ENCODE assay signal across 2 cellular contexts in genomic region chr14:70357985-70358384, GRCh38.
TF ChIP-seq lines count a peak whose summit lies in the region.

No MANE protein-coding gene starts in this region.

TF ChIP-seq in SK-N-SH, 30 proteins besides CTCF, POLR2A, EP300 and RAD21 (continued from another document):
- TF ChIP-seq RXRA (IDR thresholded peaks at IDR 0.05; ENCODE audit: borderline replicate concordance, low read depth) (no peak), ELF1 (IDR thresholded peaks at IDR 0.05) (no peak), MEF2A (IDR thresholded peaks at IDR 0.05; ENCODE audit: borderline replicate concordance, low read depth) (no peak), YY1 (IDR thresholded peaks at IDR 0.05; ENCODE audit: low read depth) (no peak), RFX5 (IDR thresholded peaks at IDR 0.05; ENCODE audit: low read length) (no peak), ZBTB33 (IDR thresholded peaks at IDR 0.05; ENCODE audit: borderline replicate concordance, low read depth) (no peak), GATA2 (CRISPR knock-in tag; IDR thresholded peaks at IDR 0.05) (no peak), FOXJ3 (CRISPR knock-in tag; IDR thresholded peaks at IDR 0.05) (no peak), TEAD4 (IDR thresholded peaks at IDR 0.05; ENCODE audit: borderline replicate concordance, insufficient read depth) (no peak), EZH2phosphoT487 (IDR thresholded peaks at IDR 0.05; ENCODE audit: borderline replicate concordance, low read depth) (no peak)

TF ChIP-seq in SK-N-SH treated with all-trans-retinoic acid at 6 μM for 48 hours, 23 proteins besides CTCF, POLR2A, EP300 and RAD21 (continued from another document):
- TF ChIP-seq ZNF565 (CRISPR knock-in tag; conservative IDR thresholded peaks at IDR 0.05; ENCODE audit: low read depth) = no peak
- no peak for TF ChIP-seq PPARA (CRISPR knock-in tag; IDR thresholded peaks at IDR 0.05; ENCODE audit: borderline replicate concordance)
- no peak for TF ChIP-seq ISL1 (CRISPR knock-in tag; IDR thresholded peaks at IDR 0.05)
- no peak for TF ChIP-seq ZNF70 (CRISPR knock-in tag; IDR thresholded peaks at IDR 0.05)
- no peak for TF ChIP-seq ARNTL (CRISPR knock-in tag; IDR thresholded peaks at IDR 0.05; ENCODE audit: borderline replicate concordance, low read depth)
- TF ChIP-seq ZNF8 (CRISPR knock-in tag; IDR thresholded peaks at IDR 0.05) = no peak
- no peak for TF ChIP-seq GLIS3 (CRISPR knock-in tag; IDR thresholded peaks at IDR 0.05)
- no peak for TF ChIP-seq TOX (CRISPR knock-in tag; IDR thresholded peaks at IDR 0.05; ENCODE audit: borderline replicate concordance)
- TF ChIP-seq CREB5 (CRISPR knock-in tag; IDR thresholded peaks at IDR 0.05; ENCODE audit: low read depth) = no peak
- no peak for TF ChIP-seq TSHZ2 (CRISPR knock-in tag; IDR thresholded peaks at IDR 0.05)
